9 cellular contexts compared by ENCODE assay signal in the genomic region with DNA sequence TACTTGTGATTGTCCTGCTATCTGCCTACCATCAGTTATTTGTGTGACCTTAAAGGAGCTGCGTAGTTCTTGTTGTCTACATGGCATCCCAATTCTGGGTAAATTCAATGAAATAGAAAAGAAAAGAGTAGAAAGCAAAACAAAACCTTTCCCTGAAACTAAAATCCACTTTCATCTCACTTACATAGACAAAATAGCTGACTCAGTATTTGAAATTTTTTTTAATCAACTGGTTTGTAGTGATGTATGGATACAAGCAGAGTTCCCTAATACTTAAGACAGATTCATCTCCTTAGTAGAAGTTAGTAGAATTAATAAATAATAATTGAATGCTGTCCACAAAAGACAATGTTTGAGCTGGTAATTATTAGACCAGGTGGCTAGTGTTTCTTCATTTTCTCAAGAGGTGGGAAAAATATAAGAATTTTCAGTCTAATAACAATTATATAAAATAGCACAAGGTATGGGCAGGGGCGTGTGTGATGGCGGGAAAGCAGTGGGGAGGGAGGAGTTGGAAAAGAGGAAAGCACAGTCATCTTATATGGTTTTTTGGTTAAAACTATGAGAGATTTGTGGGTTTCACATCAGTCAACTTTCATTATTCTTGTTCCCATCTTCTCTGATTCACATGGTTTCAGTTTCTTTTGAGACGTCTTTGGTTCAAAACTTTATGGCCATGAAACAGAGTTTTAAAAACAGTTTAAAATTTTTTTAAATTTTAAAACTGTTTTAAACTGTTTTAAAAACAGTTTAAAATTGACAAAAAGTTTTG.
DNase-seq lines count a peak whose midpoint lies in the region; ATAC-seq and TF ChIP-seq lines count a peak whose summit lies in the region.
"Had no signal": no experiment of that assay in that cellular context is flagged by ENCODE, and none has a peak within 500 bp of the region (broad histone marks: within the 10 kb centered on the region; RNA-seq: fewer than 3 reads in every experiment).

No MANE protein-coding gene starts in this region.

- peaks cover 4 to 16% of the 10 kb centered on the region in 2 donors for H3K9me3 Mint-ChIP-seq in activated naive CD4-positive, alpha-beta T cell treated with anti-CD3 and anti-CD28 coated beads, Interleukin-2, amount 50 U/mL, for 72 hours

- no peak overlapping the region for H3K4me3 ChIP-seq in colonic mucosa

- peak; percentile 13 for DNase-seq in GM10266 (ENCODE audit: extremely low spot score)
- peak in 1 of 2 donors; percentile 13 for DNase-seq in activated naive CD4-positive, alpha-beta T cell treated with anti-CD3 and anti-CD28 coated beads, Interleukin-2, amount 50 U/mL, for 72 hours (ENCODE audit: low spot score in 2 of 2)
- DNase-seq in NCI-H1105 (lab: John Stamatoyannopoulos, UW) = no peak
- no peak for DNase-seq in D341Med (ENCODE audit: low spot score)
- no peak for DNase-seq in colonic mucosa
- DNase-seq in posterior cingulate gyrus = no peak
- DNase-seq: DMS 273 treated with DMSO at 0.1 percent for 48 hours had no signal

- ATAC-seq in GM19452 (IDR thresholded peaks at IDR 0.05; ENCODE audit: unreplicated experiment) = peak; percentile 93
- peak; percentile 95 for ATAC-seq in HG03135 (IDR thresholded peaks at IDR 0.05; ENCODE audit: unreplicated experiment)
- ATAC-seq in activated naive CD4-positive, alpha-beta T cell treated with anti-CD3 and anti-CD28 coated beads, Interleukin-2, amount 50 U/mL, for 72 hours = peak; percentile 85 to 92

- H3K36me3 Mint-ChIP-seq in activated naive CD4-positive, alpha-beta T cell treated with anti-CD3 and anti-CD28 coated beads, Interleukin-2, amount 50 U/mL, for 72 hours = peaks cover 7 to 17% of the 10 kb centered on the region in 2 donors

- H3K27ac Mint-ChIP-seq in activated naive CD4-positive, alpha-beta T cell treated with anti-CD3 and anti-CD28 coated beads, Interleukin-2, amount 50 U/mL, for 72 hours = no peak overlapping the region

- no peaks in the 10 kb centered on the region for H3K36me3 ChIP-seq in colonic mucosa

- H3K9ac ChIP-seq in colonic mucosa (ENCODE audit: low read depth in 2 of 2, low read length in 2 of 2) = no peak overlapping the region

- no peak overlapping the region for H3K27ac ChIP-seq in colonic mucosa

- TF ChIP-seq CTCF in GM10266 (IDR thresholded peaks at IDR 0.05; ENCODE audit: control insufficient read depth, insufficient read depth, low read depth, missing control alignments) = no peak
- TF ChIP-seq CTCF in colonic mucosa (IDR thresholded peaks at IDR 0.05) = no peak

- no peaks in the 10 kb centered on the region for H3K4me1 ChIP-seq in colonic mucosa

- no peaks in the 10 kb centered on the region for H3K9me3 ChIP-seq in colonic mucosa

- intact Hi-C loops in colonic mucosa (cut with DNase I) (no loop called here), posterior cingulate gyrus (cut with DNase I) (no loop called here)

- H3K27me3 ChIP-seq in colonic mucosa = no peaks in the 10 kb centered on the region
